17 cellular contexts compared by ENCODE assay signal in genomic region chr22:38026130-38027111, GRCh38. TPM values are rescaled to one million over a fixed set of nuclear protein-coding genes. Genes with fewer than 3 reads are reported as not detected.
A peak's percentile ranks its signal among the peaks of the same experiment; 100 is the strongest.
DNase-seq lines count a peak whose midpoint lies in the region; ATAC-seq and TF ChIP-seq lines count a peak whose summit lies in the region.
"Had no signal": no experiment of that assay in that cellular context is flagged by ENCODE, and none has a peak within 500 bp of the region (broad histone marks: within the 10 kb centered on the region; RNA-seq: fewer than 3 reads in every experiment).

No MANE protein-coding gene starts in this region.

- no peak for ATAC-seq in mucosa of descending colon
- ATAC-seq: activated T-cell treated with anti-CD3 and anti-CD28 coated beads, Interleukin-2, amount 50 U/mL, for 72 hours had no signal

- no peak overlapping the region for H3K9ac ChIP-seq in endodermal cell (ENCODE audit: extremely low read depth, low read length, poor library complexity, severe bottlenecking)
- H3K9ac ChIP-seq: BLaER1 treated with 17β-estradiol and CSF1 and Interleukin-3, amounts not matched to agents 10 nM and 100 nM; KMS-11; parathyroid adenoma had no signal

- H3K4me1 Mint-ChIP-seq in endodermal cell (peaks cover 12% of the 10 kb centered on the region), progenitor cell of endocrine pancreas (ENCODE audit: low read depth) (no peaks in the 10 kb centered on the region)

- H3K4me1 ChIP-seq in endodermal cell (ENCODE audit: control insufficient read depth, insufficient read depth, low read length) (no peaks in the 10 kb centered on the region), mucosa of descending colon (ENCODE audit: low read depth) (no peaks in the 10 kb centered on the region)
- H3K4me1 ChIP-seq: parathyroid adenoma had no signal

- H3K9me3 Mint-ChIP-seq in endodermal cell (no peaks in the 10 kb centered on the region), progenitor cell of endocrine pancreas (ENCODE audit: low read depth) (no peaks in the 10 kb centered on the region)
- H3K9me3 Mint-ChIP-seq: activated T-cell treated with anti-CD3 and anti-CD28 coated beads, Interleukin-2, amount 50 U/mL, for 72 hours had no signal

- no peaks in the 10 kb centered on the region for H3K27me3 ChIP-seq in endodermal cell (ENCODE audit: control insufficient read depth, insufficient read depth, low read length, poor library complexity, severe bottlenecking)
- H3K27me3 ChIP-seq: BLaER1 treated with 17β-estradiol and CSF1 and Interleukin-3, amounts not matched to agents 10 nM and 100 nM had no signal

- no peaks in the 10 kb centered on the region for H3K36me3 Mint-ChIP-seq in endodermal cell (ENCODE audit: low read depth)
- H3K36me3 Mint-ChIP-seq in progenitor cell of endocrine pancreas (ENCODE audit: insufficient read depth): no peaks in the 10 kb centered on the region

- TF ChIP-seq CTCF in endodermal cell (conservative IDR thresholded peaks at IDR 0.05): no peak
- no peak for TF ChIP-seq CTCF in progenitor cell of endocrine pancreas (IDR thresholded peaks at IDR 0.05; ENCODE audit: unreplicated experiment)
- TF ChIP-seq CTCF in mucosa of descending colon (IDR thresholded peaks at IDR 0.05): no peak

- H3K27ac Mint-ChIP-seq in endodermal cell: no peak overlapping the region
- no peak overlapping the region for H3K27ac Mint-ChIP-seq in progenitor cell of endocrine pancreas
- H3K27ac Mint-ChIP-seq: activated T-cell treated with anti-CD3 and anti-CD28 coated beads, Interleukin-2, amount 50 U/mL, for 72 hours had no signal

- peak overlapping the region; percentile 63 for H3K27ac ChIP-seq in endodermal cell (ENCODE audit: low read depth, low read length)
- H3K27ac ChIP-seq: BLaER1 treated with 17β-estradiol and CSF1 and Interleukin-3, amounts not matched to agents 10 nM and 100 nM; HL-60; KMS-11; parathyroid adenoma; SK-N-MC had no signal

- H3K27me3 Mint-ChIP-seq in endodermal cell (ENCODE audit: insufficient read depth) (peaks cover 6% of the 10 kb centered on the region), progenitor cell of endocrine pancreas (peaks cover 31% of the 10 kb centered on the region)

- WGBS in endodermal cell (ENCODE audit: insufficient coverage in 1 of 2, insufficient read length in 1 of 2), 2 experiments: 92 to 100% methylated on average over 1 to 13 of the region's 22 CpGs

- H3K36me3 ChIP-seq in endodermal cell (ENCODE audit: control insufficient read depth, insufficient read depth, low read length): no peaks in the 10 kb centered on the region
- H3K36me3 ChIP-seq in mucosa of descending colon (ENCODE audit: low read depth): no peaks in the 10 kb centered on the region
- H3K36me3 ChIP-seq: BLaER1 treated with 17β-estradiol and CSF1 and Interleukin-3, amounts not matched to agents 10 nM and 100 nM had no signal

- intact Hi-C loops in posterior cingulate gyrus (cut with DNase I): no loop called here
- intact Hi-C loops in mucosa of descending colon (cut with DNase I, micrococcal nuclease): no loop called here

- in situ Hi-C loops in SK-MEL-5 (cut with HindIII; ENCODE audit: low pct_unique_long_range_greater_than_20kb, low sequenced_read_pairs): no loop called here

- peak; percentile 54 for DNase-seq in SK-MEL-5 (ENCODE audit: low read depth, low spot score)
- peak; percentile 38 for DNase-seq in endodermal cell
- DNase-seq in posterior cingulate gyrus: peak in 7 of 10 donors; percentile 51 to 95 (median 78)
- no peak for DNase-seq in activated effector memory CD4-positive, alpha-beta T cell treated with anti-CD3 and anti-CD28 coated beads, Interleukin-2, amount 50 U/mL, for 16 hours
- no peak for DNase-seq in progenitor cell of endocrine pancreas (ENCODE audit: low spot score, unreplicated experiment)
- DNase-seq in mucosa of descending colon: no peak
- DNase-seq: activated CD4-positive, alpha-beta T cell treated with anti-CD3 and anti-CD28 coated beads, Interleukin-2, amount 50 U/mL, for 48 hours; activated T-cell treated with anti-CD3 and anti-CD28 coated beads, Interleukin-2, amount 50 U/mL, for 72 hours; DMS153; islet precursor cell; NCI-H1436 treated with DMSO at 0.1 percent for 48 hours; NCI-H446 treated with DMSO at 0.1 percent for 48 hours had no signal

- H3K9me3 ChIP-seq in endodermal cell (ENCODE audit: control insufficient read depth, low read length) (no peaks in the 10 kb centered on the region), mucosa of descending colon (no peaks in the 10 kb centered on the region)
- H3K9me3 ChIP-seq: BLaER1 treated with 17β-estradiol and CSF1 and Interleukin-3, amounts not matched to agents 10 nM and 100 nM had no signal

- H3K4me3 ChIP-seq in endodermal cell (ENCODE audit: low read length): no peak overlapping the region
- no peak overlapping the region for H3K4me3 ChIP-seq in mucosa of descending colon
- H3K4me3 ChIP-seq: BLaER1 treated with 17β-estradiol and CSF1 and Interleukin-3, amounts not matched to agents 10 nM and 100 nM; SK-N-MC had no signal

- H3K4me3 Mint-ChIP-seq in endodermal cell: no peak overlapping the region
- H3K4me3 Mint-ChIP-seq in progenitor cell of endocrine pancreas (ENCODE audit: low read depth): no peak overlapping the region
- H3K4me3 Mint-ChIP-seq: activated T-cell treated with anti-CD3 and anti-CD28 coated beads, Interleukin-2, amount 50 U/mL, for 72 hours had no signal

RNA-seq across cellular contexts. Expression of gene PICK1, which starts 30.8 kb away (rescaled TPM):
- total RNA-seq in SK-MEL-5 (2014; rRNA removed; shearing (Covaris generic)): 24.2 and 35.7 TPM in 2 replicates
- polyA plus RNA-seq in SK-MEL-5 (2015; cell fraction: cytosol; rRNA removed): 30.7 and 34.7 TPM in 2 replicates
- polyA plus RNA-seq in SK-MEL-5 (2015; cell fraction: nucleus; rRNA removed): 116 and 137 TPM in 2 replicates
- total RNA-seq in endodermal cell (10 to 100 TPM; 42.7 to 54.1 TPM), progenitor cell of endocrine pancreas (64.2 and 67.3 TPM in 2 replicates), mucosa of descending colon (10 to 100 TPM; 30.9 to 40.7 (median 37.9) TPM)
- polyA plus RNA-seq in endodermal cell (2013, experiment 1 of 2): 22.8 TPM
- 20.1 TPM for polyA plus RNA-seq in endodermal cell (2013, experiment 2 of 2)

RNA-seq across cellular contexts. Expression of gene SOX10, which starts 42.1 kb away (rescaled TPM):
- total RNA-seq in SK-MEL-5 (2014; rRNA removed; shearing (Covaris generic)): 188 and 199 TPM in 2 replicates
- polyA plus RNA-seq in SK-MEL-5 (2015; cell fraction: cytosol; rRNA removed): 609 and 745 TPM in 2 replicates
- 250 and 317 TPM in 2 replicates for polyA plus RNA-seq in SK-MEL-5 (2015; cell fraction: nucleus; rRNA removed)
- total RNA-seq in endodermal cell (10 to 100 TPM; 11.2 to 13.4 TPM), progenitor cell of endocrine pancreas (0.95 and 1.3 TPM in 2 replicates), mucosa of descending colon (10 to 100 TPM in 1 of 3 donors, 1 to 10 TPM in 1, under 1 TPM in 1; 0.46 to 21.2 (median 1.7) TPM)
- 45.9 TPM for polyA plus RNA-seq in endodermal cell (2013, experiment 1 of 2)
- polyA plus RNA-seq in endodermal cell (2013, experiment 2 of 2): 42.6 TPM
- total RNA-seq: activated T-cell treated with anti-CD3 and anti-CD28 coated beads, Interleukin-2, amount 50 U/mL, for 72 hours had no signal

RNA-seq across cellular contexts. Expression of gene SLC16A8, which starts 57.6 kb away (rescaled TPM):
- total RNA-seq in SK-MEL-5 (2014; rRNA removed; shearing (Covaris generic)): not detected in 2 replicates
- not detected in 2 replicates for polyA plus RNA-seq in SK-MEL-5 (2015; cell fraction: cytosol; rRNA removed)
- not detected in 2 replicates for polyA plus RNA-seq in SK-MEL-5 (2015; cell fraction: nucleus; rRNA removed)
- 1 to 10 TPM in 1 of 2 donors, under 1 TPM in 1; 0.57 to 1.1 TPM for total RNA-seq in endodermal cell
- polyA plus RNA-seq in endodermal cell (2013, experiment 1 of 2): 0.61 TPM
- 0.17 TPM for polyA plus RNA-seq in endodermal cell (2013, experiment 2 of 2)
- total RNA-seq in progenitor cell of endocrine pancreas: 2.6 and 3.0 TPM in 2 replicates
- not detected for total RNA-seq in mucosa of descending colon
- total RNA-seq: activated T-cell treated with anti-CD3 and anti-CD28 coated beads, Interleukin-2, amount 50 U/mL, for 72 hours had no signal

Comparison
In these comparisons a context has a peak if more than half of its experiments do, and no peak if none do; other contexts are left out.
1. DNase-seq: peak in SK-MEL-5 (single experiment), endodermal cell (single experiment) and posterior cingulate gyrus (7 of 10); none in activated effector memory CD4-positive, alpha-beta T cell treated with anti-CD3 and anti-CD28 coated beads, Interleukin-2, amount 50 U/mL, for 16 hours (single experiment), progenitor cell of endocrine pancreas (single experiment) and mucosa of descending colon (0 of 3).